ENCODE assay signal across 1 cellular context in the genomic region with DNA sequence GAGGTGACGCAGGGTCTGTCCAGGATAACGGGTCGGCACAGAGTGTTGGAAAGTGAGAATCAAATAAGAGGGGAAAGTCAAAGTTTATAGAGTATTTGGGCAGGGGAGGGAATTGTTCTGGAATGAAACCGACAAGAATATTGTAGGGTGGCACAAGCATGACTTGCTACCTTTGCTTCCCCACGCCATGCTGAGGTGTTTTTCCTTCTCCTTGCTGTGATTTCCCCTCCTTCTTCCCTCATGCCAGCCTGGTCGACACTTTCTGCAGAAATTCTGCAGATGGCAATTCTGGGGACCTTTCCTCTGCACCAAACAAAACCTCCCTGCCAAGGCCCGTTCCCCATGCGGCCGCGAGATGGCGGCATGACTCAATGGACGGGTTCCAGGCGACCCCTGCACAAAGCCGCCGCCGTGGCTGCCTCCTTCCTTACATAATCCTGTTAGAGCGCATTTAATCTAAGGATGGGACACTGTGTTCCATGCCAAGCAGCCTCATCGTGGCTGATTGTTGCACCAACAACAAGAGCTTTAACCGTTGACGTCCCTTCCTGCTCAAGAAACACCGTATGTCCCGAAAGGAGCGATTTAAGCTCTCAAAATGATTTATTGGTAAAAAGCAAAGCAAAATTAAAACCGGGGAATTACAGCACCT.
A peak's percentile ranks its signal among the peaks of the same experiment; 100 is the strongest.
TF ChIP-seq lines count a peak whose summit lies in the region.

A gene (minus strand): TSS at position 290 of the 652 bp plus-strand sequence. CDS start 10,616 bp downstream, outside the sequence.

TF ChIP-seq in HEK293, 187 proteins besides CTCF, POLR2A, EP300 and RAD21 (continued from another document):
- TF ChIP-seq, protein P1, sequence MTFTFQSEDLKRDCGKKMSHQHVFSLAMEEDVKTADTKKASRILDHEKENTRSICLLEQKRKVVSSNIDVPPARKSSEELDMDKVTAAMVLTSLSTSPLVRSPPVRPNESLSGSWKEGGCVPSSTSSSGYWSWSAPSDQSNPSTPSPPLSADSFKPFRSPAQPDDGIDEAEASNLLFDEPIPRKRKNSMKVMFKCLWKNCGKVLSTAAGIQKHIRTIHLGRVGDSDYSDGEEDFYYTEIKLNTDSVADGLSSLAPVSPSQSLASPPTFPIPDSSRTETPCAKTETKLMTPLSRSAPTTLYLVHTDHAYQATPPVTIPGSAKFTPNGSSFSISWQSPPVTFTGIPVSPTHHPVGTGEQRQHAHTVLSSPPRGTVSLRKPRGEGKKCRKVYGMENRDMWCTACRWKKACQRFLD (tag by site-specific recombination; IDR thresholded peaks at IDR 0.05): no peak
- TF ChIP-seq, protein P2, sequence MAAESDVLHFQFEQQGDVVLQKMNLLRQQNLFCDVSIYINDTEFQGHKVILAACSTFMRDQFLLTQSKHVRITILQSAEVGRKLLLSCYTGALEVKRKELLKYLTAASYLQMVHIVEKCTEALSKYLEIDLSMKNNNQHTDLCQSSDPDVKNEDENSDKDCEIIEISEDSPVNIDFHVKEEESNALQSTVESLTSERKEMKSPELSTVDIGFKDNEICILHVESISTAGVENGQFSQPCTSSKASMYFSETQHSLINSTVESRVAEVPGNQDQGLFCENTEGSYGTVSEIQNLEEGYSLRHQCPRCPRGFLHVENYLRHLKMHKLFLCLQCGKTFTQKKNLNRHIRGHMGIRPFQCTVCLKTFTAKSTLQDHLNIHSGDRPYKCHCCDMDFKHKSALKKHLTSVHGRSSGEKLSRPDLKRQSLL (tag by site-specific recombination; IDR thresholded peaks at IDR 0.05): no peak
- TF ChIP-seq ZNF660 (tag by site-specific recombination; IDR thresholded peaks at IDR 0.05) (peak; percentile 88), ZNF707 (tag by site-specific recombination; IDR thresholded peaks at IDR 0.05) (no peak), ZXDB (tag by site-specific recombination; IDR thresholded peaks at IDR 0.05) (peak; percentile 86), MEIS1 (CRISPR knock-in tag; IDR thresholded peaks at IDR 0.05; ENCODE audit: borderline replicate concordance) (no peak), ZFP37 (tag by site-specific recombination; IDR thresholded peaks at IDR 0.05) (peak; percentile 85), ZNF335 (tag by site-specific recombination; conservative IDR thresholded peaks at IDR 0.05) (peak; percentile 81), ZBTB17 (tag by site-specific recombination; IDR thresholded peaks at IDR 0.05) (peak; percentile 88), ZSCAN30 (tag by site-specific recombination; IDR thresholded peaks at IDR 0.05) (peak; percentile 100), IKZF3 (tag by site-specific recombination; IDR thresholded peaks at IDR 0.05) (peak; percentile 48; the same call in 1 of the 2 replicates), ZNF654 (tag by site-specific recombination; IDR thresholded peaks at IDR 0.05; ENCODE audit: low read depth) (peak; percentile 98), GLIS1 (tag by site-specific recombination; IDR thresholded peaks at IDR 0.05) (peak; percentile 76), ZNF174 (tag by site-specific recombination; IDR thresholded peaks at IDR 0.05) (no peak), SCRT2 (tag by site-specific recombination; IDR thresholded peaks at IDR 0.05) (peak; percentile 57; the same call in 1 of the 2 replicates), YY2 (tag by site-specific recombination; IDR thresholded peaks at IDR 0.05) (peak; percentile 55; the same call in 1 of the 2 replicates), ZNF114 (tag by site-specific recombination; IDR thresholded peaks at IDR 0.05) (no peak), ZNF2 (tag by site-specific recombination; IDR thresholded peaks at IDR 0.05) (peak; percentile 100), SP7 (tag by site-specific recombination; IDR thresholded peaks at IDR 0.05) (peak; percentile 74), ZNF664 (tag by site-specific recombination; IDR thresholded peaks at IDR 0.05) (0 out of 2 replicates have a peak, but pooled peaks have one; percentile 32), ZEB2 (tag by site-specific recombination; IDR thresholded peaks at IDR 0.05) (peak; percentile 44; the same call in 1 of the 2 replicates), ZNF600 (tag by site-specific recombination; IDR thresholded peaks at IDR 0.05) (peak; percentile 99), ZNF416 (tag by site-specific recombination; IDR thresholded peaks at IDR 0.05) (no peak), ZNF701 (tag by site-specific recombination; IDR thresholded peaks at IDR 0.05) (no peak), ZBTB21 (tag by site-specific recombination; IDR thresholded peaks at IDR 0.05) (0 out of 2 replicates have a peak, but pooled peaks have one; percentile 11), ZBTB7A (tag by site-specific recombination; IDR thresholded peaks at IDR 0.05; ENCODE audit: low read depth) (peak; percentile 80; the same call in 1 of the 2 replicates)
- TF ChIP-seq, protein P3, sequence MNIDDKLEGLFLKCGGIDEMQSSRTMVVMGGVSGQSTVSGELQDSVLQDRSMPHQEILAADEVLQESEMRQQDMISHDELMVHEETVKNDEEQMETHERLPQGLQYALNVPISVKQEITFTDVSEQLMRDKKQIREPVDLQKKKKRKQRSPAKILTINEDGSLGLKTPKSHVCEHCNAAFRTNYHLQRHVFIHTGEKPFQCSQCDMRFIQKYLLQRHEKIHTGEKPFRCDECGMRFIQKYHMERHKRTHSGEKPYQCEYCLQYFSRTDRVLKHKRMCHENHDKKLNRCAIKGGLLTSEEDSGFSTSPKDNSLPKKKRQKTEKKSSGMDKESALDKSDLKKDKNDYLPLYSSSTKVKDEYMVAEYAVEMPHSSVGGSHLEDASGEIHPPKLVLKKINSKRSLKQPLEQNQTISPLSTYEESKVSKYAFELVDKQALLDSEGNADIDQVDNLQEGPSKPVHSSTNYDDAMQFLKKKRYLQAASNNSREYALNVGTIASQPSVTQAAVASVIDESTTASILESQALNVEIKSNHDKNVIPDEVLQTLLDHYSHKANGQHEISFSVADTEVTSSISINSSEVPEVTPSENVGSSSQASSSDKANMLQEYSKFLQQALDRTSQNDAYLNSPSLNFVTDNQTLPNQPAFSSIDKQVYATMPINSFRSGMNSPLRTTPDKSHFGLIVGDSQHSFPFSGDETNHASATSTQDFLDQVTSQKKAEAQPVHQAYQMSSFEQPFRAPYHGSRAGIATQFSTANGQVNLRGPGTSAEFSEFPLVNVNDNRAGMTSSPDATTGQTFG (tag by site-specific recombination; IDR thresholded peaks at IDR 0.05; ENCODE audit: borderline replicate concordance): no peak
- TF ChIP-seq, protein P4, sequence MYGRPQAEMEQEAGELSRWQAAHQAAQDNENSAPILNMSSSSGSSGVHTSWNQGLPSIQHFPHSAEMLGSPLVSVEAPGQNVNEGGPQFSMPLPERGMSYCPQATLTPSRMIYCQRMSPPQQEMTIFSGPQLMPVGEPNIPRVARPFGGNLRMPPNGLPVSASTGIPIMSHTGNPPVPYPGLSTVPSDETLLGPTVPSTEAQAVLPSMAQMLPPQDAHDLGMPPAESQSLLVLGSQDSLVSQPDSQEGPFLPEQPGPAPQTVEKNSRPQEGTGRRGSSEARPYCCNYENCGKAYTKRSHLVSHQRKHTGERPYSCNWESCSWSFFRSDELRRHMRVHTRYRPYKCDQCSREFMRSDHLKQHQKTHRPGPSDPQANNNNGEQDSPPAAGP (tag by site-specific recombination; IDR thresholded peaks at IDR 0.05): peak; percentile 21; the same call in 1 of the 2 replicates
- TF ChIP-seq, protein P5, sequence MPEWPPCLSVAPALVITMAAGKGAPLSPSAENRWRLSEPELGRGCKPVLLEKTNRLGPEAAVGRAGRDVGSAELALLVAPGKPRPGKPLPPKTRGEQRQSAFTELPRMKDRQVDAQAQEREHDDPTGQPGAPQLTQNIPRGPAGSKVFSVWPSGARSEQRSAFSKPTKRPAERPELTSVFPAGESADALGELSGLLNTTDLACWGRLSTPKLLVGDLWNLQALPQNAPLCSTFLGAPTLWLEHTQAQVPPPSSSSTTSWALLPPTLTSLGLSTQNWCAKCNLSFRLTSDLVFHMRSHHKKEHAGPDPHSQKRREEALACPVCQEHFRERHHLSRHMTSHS (tag by site-specific recombination; IDR thresholded peaks at IDR 0.05): no peak
- TF ChIP-seq, protein P6, sequence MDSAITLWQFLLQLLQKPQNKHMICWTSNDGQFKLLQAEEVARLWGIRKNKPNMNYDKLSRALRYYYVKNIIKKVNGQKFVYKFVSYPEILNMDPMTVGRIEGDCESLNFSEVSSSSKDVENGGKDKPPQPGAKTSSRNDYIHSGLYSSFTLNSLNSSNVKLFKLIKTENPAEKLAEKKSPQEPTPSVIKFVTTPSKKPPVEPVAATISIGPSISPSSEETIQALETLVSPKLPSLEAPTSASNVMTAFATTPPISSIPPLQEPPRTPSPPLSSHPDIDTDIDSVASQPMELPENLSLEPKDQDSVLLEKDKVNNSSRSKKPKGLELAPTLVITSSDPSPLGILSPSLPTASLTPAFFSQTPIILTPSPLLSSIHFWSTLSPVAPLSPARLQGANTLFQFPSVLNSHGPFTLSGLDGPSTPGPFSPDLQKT (IDR thresholded peaks at IDR 0.05; ENCODE audit: borderline replicate concordance, low read depth, low read length): no peak
- TF ChIP-seq, protein P7, sequence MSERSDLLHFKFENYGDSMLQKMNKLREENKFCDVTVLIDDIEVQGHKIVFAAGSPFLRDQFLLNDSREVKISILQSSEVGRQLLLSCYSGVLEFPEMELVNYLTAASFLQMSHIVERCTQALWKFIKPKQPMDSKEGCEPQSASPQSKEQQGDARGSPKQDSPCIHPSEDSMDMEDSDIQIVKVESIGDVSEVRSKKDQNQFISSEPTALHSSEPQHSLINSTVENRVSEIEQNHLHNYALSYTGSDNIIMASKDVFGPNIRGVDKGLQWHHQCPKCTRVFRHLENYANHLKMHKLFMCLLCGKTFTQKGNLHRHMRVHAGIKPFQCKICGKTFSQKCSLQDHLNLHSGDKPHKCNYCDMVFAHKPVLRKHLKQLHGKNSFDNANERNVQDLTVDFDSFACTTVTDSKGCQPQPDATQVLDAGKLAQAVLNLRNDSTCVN (tag by site-specific recombination; optimal IDR thresholded peaks at IDR 0.05): peak; percentile 15
